In genomic region chr15:78925956-78926743, GRCh38 we compare ENCODE assay signal across 19 cellular contexts. TPM values are rescaled to one million over a fixed set of nuclear protein-coding genes. Genes with fewer than 3 reads are reported as not detected.
DNase-seq lines count a peak whose midpoint lies in the region; ATAC-seq and TF ChIP-seq lines count a peak whose summit lies in the region.
"Had no signal": no experiment of that assay in that cellular context is flagged by ENCODE, and none has a peak within 500 bp of the region (broad histone marks: within the 10 kb centered on the region; RNA-seq: fewer than 3 reads in every experiment).

No MANE protein-coding gene starts in this region.

- WGBS in mesenchymal stem cell = 94% methylated on average over 5 of the region's 5 CpGs

- H3K4me3 ChIP-seq in HCT116 (replicated peaks in 1 of 2; ENCODE audit: low read depth in 1 of 2, low read length in 2 of 2) = no peak overlapping the region
- no peak overlapping the region for H3K4me3 ChIP-seq in mesenchymal stem cell (ENCODE audit: insufficient read depth in 1 of 2, low read depth in 1 of 2, low read length in 2 of 2)
- H3K4me3 ChIP-seq: BLaER1, suprapubic skin had no signal

- no peak overlapping the region for H3K14ac ChIP-seq in mesenchymal stem cell (ENCODE audit: low read length in 2 of 2)

- H2BK5ac ChIP-seq in mesenchymal stem cell (ENCODE audit: low read depth, low read length, poor library complexity, severe bottlenecking) = no peak overlapping the region

- H3K9ac ChIP-seq in HCT116 (ENCODE audit: low read length) (no peak overlapping the region), mesenchymal stem cell (ENCODE audit: low read length) (no peak overlapping the region)
- H3K9ac ChIP-seq: BLaER1 had no signal

- H3K27me3 ChIP-seq in CD4-positive, alpha-beta T cell (ENCODE audit: control insufficient read depth, insufficient read depth, low read length) = no peaks in the 10 kb centered on the region
- H3K27me3 ChIP-seq in HCT116 (ENCODE audit: insufficient read depth, low read length) (no peaks in the 10 kb centered on the region), mesenchymal stem cell (ENCODE audit: control insufficient read depth in 1 of 2, insufficient read depth in 1 of 2, low read length in 2 of 2) (no peaks in the 10 kb centered on the region)
- H3K27me3 ChIP-seq: BLaER1, suprapubic skin had no signal

- H3K4me1 ChIP-seq in HCT116 (ENCODE audit: control insufficient read depth in 1 of 2, insufficient read depth in 2 of 2, low read length in 2 of 2) (peaks cover 7 to 18% of the 10 kb centered on the region in 2 experiments), mesenchymal stem cell (ENCODE audit: control insufficient read depth, insufficient read depth, low read depth, low read length) (peaks cover 7% of the 10 kb centered on the region)

- no peaks in the 10 kb centered on the region for H3K4me1 Mint-ChIP-seq in CD4-positive, alpha-beta T cell (ENCODE audit: low read depth)
- H3K4me1 Mint-ChIP-seq in activated B cell treated with CpG ODN at 0.5 μM for 24 hours = peaks cover 14% of the 10 kb centered on the region

- POLR2A ChIA-PET in CD4-positive, alpha-beta T cell (lab: Charles Lee) = no interaction called here
- POLR2A ChIA-PET in HCT116 (lab: Charles Lee) = no interaction called here
- POLR2A ChIA-PET in activated B cell treated with CpG ODN at 0.5 μM for 24 hours (lab: Charles Lee) = interaction anchor here (1.1 to 2.5 kb wide), 4 partner anchors 17 to 99 kb away, joined by 3 to 11 read pairs (median 6); no protein-coding TSS in a partner anchor

- no peak overlapping the region for H3K4me3 Mint-ChIP-seq in CD4-positive, alpha-beta T cell
- H3K4me3 Mint-ChIP-seq in activated B cell treated with CpG ODN at 0.5 μM for 24 hours = no peak overlapping the region
- H3K4me3 Mint-ChIP-seq: T-helper 2 cell treated with Interferon-gamma antibody and Interleukin-4, amounts not matched to agents 5 μg/mL and 100 μg/mL, for 36 hours had no signal

- H3K18ac ChIP-seq in mesenchymal stem cell (ENCODE audit: low read depth in 1 of 2, low read length in 2 of 2) = no peak overlapping the region

- H3K79me2 ChIP-seq in HCT116 (ENCODE audit: insufficient read depth, low read length) = no peaks in the 10 kb centered on the region

- H3K36me3 Mint-ChIP-seq in CD4-positive, alpha-beta T cell (ENCODE audit: low read depth) = peaks cover 32% of the 10 kb centered on the region
- peaks cover 99% of the 10 kb centered on the region for H3K36me3 Mint-ChIP-seq in activated B cell treated with CpG ODN at 0.5 μM for 24 hours (ENCODE audit: low read depth)

- H3K79me1 ChIP-seq in mesenchymal stem cell (replicated peaks; ENCODE audit: low read length, poor library complexity, severe bottlenecking) = peaks cover 10% of the 10 kb centered on the region

- H2AFZ ChIP-seq in HCT116 (ENCODE audit: low read depth, low read length, poor library complexity, severe bottlenecking) (no peak overlapping the region), mesenchymal stem cell (ENCODE audit: low read depth, low read length) (no peak overlapping the region)

- intact Hi-C loops in CD4-positive, alpha-beta T cell (cut with DNase I, micrococcal nuclease) = no loop called here
- intact Hi-C loops in HCT116 (cut with micrococcal nuclease) = no loop called here
- intact Hi-C loops in activated B cell treated with CpG ODN at 0.5 μM for 24 hours (cut with micrococcal nuclease) = no loop called here

- TF ChIP-seq POLR2A in HCT116 (IDR thresholded peaks at IDR 0.05; ENCODE audit: borderline replicate concordance, extremely low read depth, insufficient read depth, insufficient read length) = no peak

- peak overlapping the region; percentile 11 for H4K91ac ChIP-seq in mesenchymal stem cell (ENCODE audit: low read length)

- peak overlapping the region; percentile 56 for H3K27ac Mint-ChIP-seq in CD4-positive, alpha-beta T cell
- peak overlapping the region; percentile 69 for H3K27ac Mint-ChIP-seq in activated B cell treated with CpG ODN at 0.5 μM for 24 hours
- H3K27ac Mint-ChIP-seq: T-helper 2 cell treated with Interferon-gamma antibody and Interleukin-4, amounts not matched to agents 5 μg/mL and 100 μg/mL, for 36 hours had no signal

- RAD21 ChIA-PET in HCT116 (lab: Charles Lee; ENCODE audit: low non-redundant PET in 1 of 2, low total read pairs in 2 of 2, uncharacterized antibody in 2 of 2, unreplicated experiment in 2 of 2) = no interaction called here

- CTCF ChIA-PET in CD4-positive, alpha-beta T cell (lab: Charles Lee) = no interaction called here
- CTCF ChIA-PET in HCT116 (lab: Charles Lee) = interaction anchor here (1.2 kb wide), 1 partner anchor 258 kb away, joined by 3 read pairs; no protein-coding TSS in a partner anchor
- CTCF ChIA-PET in activated B cell treated with CpG ODN at 0.5 μM for 24 hours (lab: Charles Lee) = interaction anchor here (0.9 to 1.5 kb wide), 2 partner anchors 10 to 53 kb away, joined by 3 to 5 read pairs; no protein-coding TSS in a partner anchor

- no peaks in the 10 kb centered on the region for H3K9me3 ChIP-seq in CD4-positive, alpha-beta T cell (ENCODE audit: control insufficient read depth, low read length)
- H3K9me3 ChIP-seq in HCT116 (ENCODE audit: control insufficient read depth in 1 of 2, insufficient read depth in 1 of 2, low read depth in 1 of 2, low read length in 2 of 2) (no peaks in the 10 kb centered on the region), mesenchymal stem cell (ENCODE audit: control insufficient read depth, low read length) (no peaks in the 10 kb centered on the region)
- H3K9me3 ChIP-seq: BLaER1, suprapubic skin had no signal

- H3K9me2 ChIP-seq in HCT116 (ENCODE audit: insufficient read depth) = no peaks in the 10 kb centered on the region

- H4K8ac ChIP-seq in mesenchymal stem cell (ENCODE audit: low read length) = no peak overlapping the region

- H3K27ac ChIP-seq in CD4-positive, alpha-beta T cell (ENCODE audit: low read depth, low read length) = no peak overlapping the region
- H3K27ac ChIP-seq in HCT116 (ENCODE audit: low read depth, low read length) = no peak overlapping the region
- H3K27ac ChIP-seq in mesenchymal stem cell (ENCODE audit: low read length, poor library complexity, severe bottlenecking) = no peak overlapping the region
- H3K27ac ChIP-seq: BLaER1, suprapubic skin, WERI-Rb-1 had no signal

- peaks cover 0 to 13% of the 10 kb centered on the region in 2 experiments; a peak in 2 of 4 replicates for H3K36me3 ChIP-seq in HCT116 (ENCODE audit: control insufficient read depth in 1 of 2, insufficient read depth in 2 of 2, low read length in 2 of 2)
- peaks cover 57 to 64% of the 10 kb centered on the region in 2 experiments for H3K36me3 ChIP-seq in mesenchymal stem cell (ENCODE audit: control insufficient read depth in 1 of 2, insufficient read depth in 2 of 2, low read depth in 1 of 2, low read length in 2 of 2)

- no peak overlapping the region for H2BK12ac ChIP-seq in mesenchymal stem cell (ENCODE audit: low read length in 2 of 2)

- H3K4me2 ChIP-seq in HCT116 (ENCODE audit: low read length) (no peak overlapping the region), mesenchymal stem cell (ENCODE audit: low read length, poor library complexity, severe bottlenecking) (no peak overlapping the region)
- H3K4me2 ChIP-seq: BLaER1 had no signal

- no peak overlapping the region for H2AK5ac ChIP-seq in mesenchymal stem cell (ENCODE audit: low read length, severe bottlenecking)

- no peak for DNase-seq in CD4-positive, alpha-beta T cell
- no peak for DNase-seq in HCT116 (ENCODE audit: low read depth, low spot score)
- DNase-seq in activated B cell treated with CpG ODN at 0.5 μM for 24 hours = no peak
- no peak for DNase-seq in mesenchymal stem cell
- no peak for DNase-seq in dedifferentiated amniotic fluid mesenchymal stem cell (ENCODE audit: extremely low spot score)
- DNase-seq in activated CD4-positive, alpha-beta T cell treated with anti-CD3 and anti-CD28 coated beads, Interleukin-2, amount 50 U/mL, for 1 hour = no peak
- DNase-seq: ACHN; activated CD4-positive, alpha-beta T cell treated with anti-CD3 and anti-CD28 coated beads, Interleukin-2, amount 50 U/mL, for 4 hours; cerebellar nuclear complex; effector CD4-positive, alpha-beta T cell; NCI-H1694; NCI-H2171; NCI-H524; NK-92 treated with Interleukin-12 subunit alpha and Interleukin-12 subunit beta, amount 100 ng/mL, for 24 hours; WERI-Rb-1 had no signal

- H3K4ac ChIP-seq in mesenchymal stem cell (ENCODE audit: low read depth in 1 of 2, low read length in 2 of 2) = no peak overlapping the region

- peak; percentile 34; the same call in 1 of the 2 replicates for TF ChIP-seq RAD21 in HCT116 (IDR thresholded peaks at IDR 0.05; ENCODE audit: low read depth)

- H2BK15ac ChIP-seq in mesenchymal stem cell (ENCODE audit: low read depth, poor library complexity, severe bottlenecking) = no peak overlapping the region

- H3K27me3 Mint-ChIP-seq in CD4-positive, alpha-beta T cell = no peaks in the 10 kb centered on the region
- no peaks in the 10 kb centered on the region for H3K27me3 Mint-ChIP-seq in activated B cell treated with CpG ODN at 0.5 μM for 24 hours

- no peak overlapping the region for H3K23ac ChIP-seq in mesenchymal stem cell (ENCODE audit: low read length in 2 of 2)

- no TSS peak for BruUV-seq in HCT116 (replicated peaks; lab: Mats Ljungman, UMichigan)

- TF ChIP-seq CTCF in CD4-positive, alpha-beta T cell (IDR thresholded peaks at IDR 0.05) = no peak
- TF ChIP-seq CTCF in HCT116 (IDR thresholded peaks at IDR 0.05 in 2 of 3, conservative IDR thresholded peaks at IDR 0.05 in 1 of 3; ENCODE audit: borderline replicate concordance in 1 of 3, insufficient read depth in 1 of 3, low read depth in 2 of 3, low read length in 2 of 3) = peak in 2 of 3 experiments; percentile 5 to 47; a peak in 1 of 6 replicates
- TF ChIP-seq CTCF in activated B cell treated with CpG ODN at 0.5 μM for 24 hours (IDR thresholded peaks at IDR 0.05) = no peak

- H3K9me3 Mint-ChIP-seq in CD4-positive, alpha-beta T cell = no peaks in the 10 kb centered on the region
- H3K9me3 Mint-ChIP-seq in activated B cell treated with CpG ODN at 0.5 μM for 24 hours = no peaks in the 10 kb centered on the region
- H3K9me3 Mint-ChIP-seq: T-helper 2 cell treated with Interferon-gamma antibody and Interleukin-4, amounts not matched to agents 5 μg/mL and 100 μg/mL, for 36 hours had no signal

- no peak for ATAC-seq in CD4-positive, alpha-beta T cell (ENCODE audit: poor library complexity)
- peak; percentile 26; the same call in 1 of the 2 replicates for ATAC-seq in HCT116
- ATAC-seq in activated B cell treated with CpG ODN at 0.5 μM for 24 hours (ENCODE audit: low read depth) = no peak
- no peak for ATAC-seq in HG02970 (IDR thresholded peaks at IDR 0.05; ENCODE audit: low FRiP score, unreplicated experiment)

- H2BK120ac ChIP-seq in mesenchymal stem cell (ENCODE audit: low read depth, low read length) = no peak overlapping the region

- no peaks in the 10 kb centered on the region for H4K20me1 ChIP-seq in HCT116 (ENCODE audit: insufficient read depth)

RNA-seq across cellular contexts. Expression of gene CTSH, which starts 18.7 kb away (rescaled TPM):
- total RNA-seq in CD4-positive, alpha-beta T cell = 10 to 100 TPM; 11.1 to 11.4 TPM
- total RNA-seq in HCT116 (2021; ENCODE audit: unreplicated experiment) (37.5 TPM), activated B cell treated with CpG ODN at 0.5 μM for 24 hours (721 and 762 TPM in 2 replicates)
- polyA plus RNA-seq in HCT116 (2012) = 31.2 and 50.0 TPM in 2 replicates
- 28.4 TPM for polyA plus RNA-seq in mesenchymal stem cell (2013, experiment 1 of 2)
- 29.4 TPM for polyA plus RNA-seq in mesenchymal stem cell (2013, experiment 2 of 2)

RNA-seq across cellular contexts. Expression of gene MORF4L1, which starts 53.5 kb away (rescaled TPM):
- total RNA-seq in CD4-positive, alpha-beta T cell = 100 to 1,000 TPM; 463 to 496 TPM
- total RNA-seq in HCT116 (2021; ENCODE audit: unreplicated experiment) = 273 TPM
- 137 and 219 TPM in 2 replicates for polyA plus RNA-seq in HCT116 (2012)
- 271 and 287 TPM in 2 replicates for total RNA-seq in activated B cell treated with CpG ODN at 0.5 μM for 24 hours
- polyA plus RNA-seq in mesenchymal stem cell (2013, experiment 1 of 2) = 560 TPM
- polyA plus RNA-seq in mesenchymal stem cell (2013, experiment 2 of 2) = 524 TPM

Comparison
In these comparisons a context has a peak if more than half of its experiments do, and no peak if none do; other contexts are left out.
1. CTCF ChIP-seq: peak in HCT116 (2 of 3); none in CD4-positive, alpha-beta T cell (single experiment) and activated B cell treated with CpG ODN at 0.5 μM for 24 hours (single experiment).
2. RNA of gene CTSH, which starts 18.7 kb away (total RNA-seq): 721 to 762 TPM in activated B cell treated with CpG ODN at 0.5 μM for 24 hours; 37.5 TPM in HCT116 (single experiment) and 11.1 to 11.4 TPM in CD4-positive, alpha-beta T cell; every median in the first group is over 10 times any median in the second.